23 cellular contexts compared by ENCODE assay signal in the genomic region with DNA sequence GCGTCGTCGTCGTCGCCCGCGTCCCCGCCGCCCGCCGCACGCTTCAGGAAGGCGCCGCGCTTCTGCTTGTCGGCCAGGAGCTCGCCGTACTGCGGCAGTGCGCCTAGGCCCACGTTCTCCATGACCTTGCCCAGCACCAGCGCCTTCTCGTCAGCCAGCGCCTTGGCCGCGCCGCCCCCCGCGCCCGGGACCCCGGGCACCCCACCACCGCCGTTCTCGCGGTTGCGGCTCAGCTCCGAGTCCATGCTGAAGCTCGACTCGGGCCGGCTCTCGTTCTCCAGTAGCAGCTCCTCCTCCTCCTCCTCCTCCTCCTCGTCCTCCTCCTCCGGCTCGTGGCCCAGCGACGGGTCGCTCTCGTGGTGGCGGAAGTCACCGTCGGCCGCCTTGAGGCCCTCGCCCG.
"Had no signal": no experiment of that assay in that cellular context is flagged by ENCODE, and none has a peak within 500 bp of the region (broad histone marks: within the 10 kb centered on the region; RNA-seq: fewer than 3 reads in every experiment).

No MANE protein-coding gene starts in this region.

- H3K4me3 Mint-ChIP-seq: activated T-cell treated with anti-CD3 and anti-CD28 coated beads, Interleukin-2, amount 50 U/mL, for 4 hours; effector memory CD8-positive, alpha-beta T cell; memory B cell; nephron progenitor cell; stimulated activated memory B cell treated with anti-CD40 and anti-IgM and Interleukin-4, amounts not matched to agents 10 μg/mL and 1 μg/mL and 100 μg/mL, for 72 hours; type B pancreatic cell had no signal

- H3K4me1 ChIP-seq: gastrocnemius medialis, right lobe of liver had no signal

- DNase-seq: activated CD4-positive, alpha-beta T cell treated with anti-CD3 and anti-CD28 coated beads for 1 hour; activated CD4-positive, alpha-beta T cell treated with anti-CD3 and anti-CD28 coated beads, Interleukin-2, amount 50 U/mL, for 4 hours; activated T-cell treated with anti-CD3 and anti-CD28 coated beads, Interleukin-2, amount 50 U/mL, for 4 hours; aorta; brain microvascular endothelial cell; central memory CD4-positive, alpha-beta T cell; effector memory CD8-positive, alpha-beta T cell; esophagus squamous epithelium; gastrocnemius medialis; hypothalamus; left cardiac atrium; nephron progenitor cell; occipital lobe; posterior cingulate gyrus; right lobe of liver; small intestine; stimulated activated CD4-positive, alpha-beta T cell treated with anti-CD3 and anti-CD28 coated beads, Interleukin-2, amount 100 ng/mL, for 24 hours; T-helper 9 cell had no signal

- H3K4me1 Mint-ChIP-seq: memory B cell; stimulated activated memory B cell treated with anti-CD40 and anti-IgM and Interleukin-4, amounts not matched to agents 10 μg/mL and 1 μg/mL and 100 μg/mL, for 72 hours had no signal

- H3K9me3 ChIP-seq: esophagus squamous epithelium, gastrocnemius medialis, right lobe of liver, thoracic aorta had no signal

- H3K36me3 ChIP-seq: brain microvascular endothelial cell, gastrocnemius medialis, right lobe of liver, thoracic aorta had no signal

- H3K27me3 ChIP-seq: brain microvascular endothelial cell, esophagus squamous epithelium, gastrocnemius medialis, right lobe of liver had no signal

- H3K27ac ChIP-seq: brain microvascular endothelial cell, esophagus squamous epithelium, gastrocnemius medialis, right lobe of liver, thoracic aorta had no signal

- ATAC-seq: activated T-cell treated with anti-CD3 and anti-CD28 coated beads, Interleukin-2, amount 50 U/mL, for 4 hours; effector memory CD8-positive, alpha-beta T cell; gastrocnemius medialis; left cardiac atrium had no signal

- H3K36me3 Mint-ChIP-seq: memory B cell; stimulated activated memory B cell treated with anti-CD40 and anti-IgM and Interleukin-4, amounts not matched to agents 10 μg/mL and 1 μg/mL and 100 μg/mL, for 72 hours had no signal

- H3K9me3 Mint-ChIP-seq: activated naive CD4-positive, alpha-beta T cell treated with anti-CD3 and anti-CD28 coated beads, Interleukin-2, amount 50 U/mL, for 72 hours; activated T-cell treated with anti-CD3 and anti-CD28 coated beads, Interleukin-2, amount 50 U/mL, for 4 hours; effector memory CD8-positive, alpha-beta T cell; memory B cell; nephron progenitor cell; type B pancreatic cell had no signal

- H3K4me3 ChIP-seq: esophagus squamous epithelium, gastrocnemius medialis, right lobe of liver, thoracic aorta had no signal

- H3K27me3 Mint-ChIP-seq: effector memory CD8-positive, alpha-beta T cell; memory B cell; stimulated activated memory B cell treated with anti-CD40 and anti-IgM and Interleukin-4, amounts not matched to agents 10 μg/mL and 1 μg/mL and 100 μg/mL, for 72 hours; type B pancreatic cell had no signal

- H3K27ac Mint-ChIP-seq: memory B cell; nephron progenitor cell; stimulated activated memory B cell treated with anti-CD40 and anti-IgM and Interleukin-4, amounts not matched to agents 10 μg/mL and 1 μg/mL and 100 μg/mL, for 72 hours; type B pancreatic cell had no signal
